Comparison of ENCODE assay signal across 10 cellular contexts in the genomic region with DNA sequence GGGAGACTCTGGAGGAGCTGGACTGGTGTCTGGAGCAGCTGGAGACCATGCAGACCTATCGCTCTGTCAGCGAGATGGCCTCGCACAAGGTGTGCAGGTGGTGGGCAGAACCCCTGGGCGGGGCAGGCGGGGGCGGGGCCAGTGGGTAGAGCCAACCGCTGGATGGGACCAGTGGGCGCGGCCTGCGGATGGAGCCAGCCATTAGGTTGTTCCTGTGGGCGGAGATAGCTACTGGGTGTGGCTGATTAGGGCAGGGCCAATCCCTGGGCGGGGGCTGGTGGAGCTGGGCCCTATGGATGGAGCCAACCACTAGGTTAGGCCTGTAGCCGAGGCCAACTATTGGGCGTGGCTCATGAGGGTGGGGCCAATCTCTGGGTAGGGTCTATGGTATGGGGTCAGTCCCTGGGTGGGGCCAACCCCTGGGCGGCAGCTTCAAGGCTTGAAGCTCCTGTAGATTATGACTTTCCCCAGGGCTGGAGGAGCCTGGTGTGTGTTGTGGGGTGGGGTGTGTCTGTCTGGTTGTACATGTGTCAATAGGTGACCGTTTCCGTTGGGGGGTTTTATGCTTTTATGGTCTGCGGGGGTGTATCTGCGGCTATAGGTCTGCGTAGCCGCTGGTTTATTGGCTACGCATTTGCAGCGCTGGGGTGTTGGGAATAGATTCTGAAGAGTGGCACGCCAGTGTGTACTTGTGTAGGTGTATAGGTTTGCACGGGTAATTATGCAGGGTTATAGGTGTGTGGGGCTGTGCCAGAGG. TPM values are rescaled to one million over a fixed set of nuclear protein-coding genes. Genes with fewer than 3 reads are reported as not detected.
A peak's percentile ranks its signal among the peaks of the same experiment; 100 is the strongest.
DNase-seq lines count a peak whose midpoint lies in the region; ATAC-seq and TF ChIP-seq lines count a peak whose summit lies in the region.
"Had no signal": no experiment of that assay in that cellular context is flagged by ENCODE, and none has a peak within 500 bp of the region (broad histone marks: within the 10 kb centered on the region; RNA-seq: fewer than 3 reads in every experiment).

No MANE protein-coding gene starts in this region.

- CTCF ChIA-PET in activated CD8-positive, alpha-beta T cell treated with anti-CD3 and anti-CD28 coated beads, Interleukin-2, amount 10 ng/mL, durations not matched to agents 7 days and 5 days (lab: Charles Lee) = interaction anchor here (1.0 kb wide), 1 partner anchor 28 kb away, joined by 3 read pairs; no protein-coding TSS in a partner anchor

- no peak overlapping the region for H3K27ac ChIP-seq in rectal smooth muscle tissue (ENCODE audit: low read depth, low read length)
- H3K27ac ChIP-seq: C4-2B, KMS-11 had no signal

- H3K36me3 ChIP-seq in rectal smooth muscle tissue (ENCODE audit: control insufficient read depth, insufficient read depth, low read length) = no peaks in the 10 kb centered on the region

- DNase-seq in activated T-cell treated with anti-CD3 and anti-CD28 coated beads, Interleukin-2, amount 50 U/mL, for 72 hours = no peak
- DNase-seq in activated T-cell treated with anti-CD3 and anti-CD28 coated beads, Interleukin-2, amount 50 U/mL, for 1 hour = no peak
- DNase-seq in MV-4-11 (lab: John Stamatoyannopoulos, UW) (peak; percentile 44), chondrocyte (ENCODE audit: low spot score) (no peak), OCI-M2 (lab: John Stamatoyannopoulos, UW; ENCODE audit: unreplicated experiment) (no peak), AG08395 (ENCODE audit: low spot score) (no peak)
- no peak for DNase-seq in activated CD8-positive, alpha-beta T cell treated with anti-CD3 and anti-CD28 coated beads, Interleukin-2, amount 10 ng/mL, durations not matched to agents 7 days and 5 days

- H3K9me3 Mint-ChIP-seq in activated T-cell treated with anti-CD3 and anti-CD28 coated beads, Interleukin-2, amount 50 U/mL, for 72 hours = no peaks in the 10 kb centered on the region
- no peaks in the 10 kb centered on the region for H3K9me3 Mint-ChIP-seq in activated CD8-positive, alpha-beta T cell treated with anti-CD3 and anti-CD28 coated beads, Interleukin-2, amount 10 ng/mL, durations not matched to agents 7 days and 5 days (ENCODE audit: insufficient read depth)
- no peaks in the 10 kb centered on the region for H3K9me3 Mint-ChIP-seq in chondrocyte (ENCODE audit: low read depth)

- H3K4me3 ChIP-seq in rectal smooth muscle tissue (ENCODE audit: low read length) = peak overlapping the region; percentile 38

- no peak overlapping the region for H3K27ac Mint-ChIP-seq in activated T-cell treated with anti-CD3 and anti-CD28 coated beads, Interleukin-2, amount 50 U/mL, for 72 hours
- peak overlapping the region; percentile 7 for H3K27ac Mint-ChIP-seq in activated CD8-positive, alpha-beta T cell treated with anti-CD3 and anti-CD28 coated beads, Interleukin-2, amount 10 ng/mL, durations not matched to agents 7 days and 5 days
- H3K27ac Mint-ChIP-seq in chondrocyte (ENCODE audit: unreplicated experiment) = no peak overlapping the region

- H3K4me1 Mint-ChIP-seq in activated T-cell treated with anti-CD3 and anti-CD28 coated beads, Interleukin-2, amount 50 U/mL, for 72 hours (ENCODE audit: low read depth) = peaks cover 8% of the 10 kb centered on the region
- peaks cover 28% of the 10 kb centered on the region for H3K4me1 Mint-ChIP-seq in activated CD8-positive, alpha-beta T cell treated with anti-CD3 and anti-CD28 coated beads, Interleukin-2, amount 10 ng/mL, durations not matched to agents 7 days and 5 days (ENCODE audit: low read depth)
- H3K4me1 Mint-ChIP-seq in chondrocyte (ENCODE audit: low read depth) = no peaks in the 10 kb centered on the region

- H3K36me3 Mint-ChIP-seq in activated T-cell treated with anti-CD3 and anti-CD28 coated beads, Interleukin-2, amount 50 U/mL, for 72 hours (ENCODE audit: insufficient read depth in 2 of 2) = no peaks in the 10 kb centered on the region
- H3K36me3 Mint-ChIP-seq in activated CD8-positive, alpha-beta T cell treated with anti-CD3 and anti-CD28 coated beads, Interleukin-2, amount 10 ng/mL, durations not matched to agents 7 days and 5 days (ENCODE audit: low read depth) = peaks cover 43% of the 10 kb centered on the region
- H3K36me3 Mint-ChIP-seq in chondrocyte (ENCODE audit: low read depth) = peaks cover 14% of the 10 kb centered on the region

- H3K4me3 Mint-ChIP-seq in activated T-cell treated with anti-CD3 and anti-CD28 coated beads, Interleukin-2, amount 50 U/mL, for 72 hours = no peak overlapping the region
- H3K4me3 Mint-ChIP-seq in activated CD8-positive, alpha-beta T cell treated with anti-CD3 and anti-CD28 coated beads, Interleukin-2, amount 10 ng/mL, durations not matched to agents 7 days and 5 days = no peak overlapping the region
- H3K4me3 Mint-ChIP-seq in chondrocyte (ENCODE audit: unreplicated experiment) = no peak overlapping the region

- no peaks in the 10 kb centered on the region for H3K27me3 ChIP-seq in rectal smooth muscle tissue (ENCODE audit: control insufficient read depth, insufficient read depth, low read length)

- peak; percentile 17 to 27 for ATAC-seq in activated T-cell treated with anti-CD3 and anti-CD28 coated beads, Interleukin-2, amount 50 U/mL, for 72 hours (replicated peaks in 1 of 2)
- ATAC-seq in activated CD8-positive, alpha-beta T cell treated with anti-CD3 and anti-CD28 coated beads, Interleukin-2, amount 10 ng/mL, durations not matched to agents 7 days and 5 days = peak; percentile 54

- H3K9ac ChIP-seq in rectal smooth muscle tissue (ENCODE audit: low read length) = no peak overlapping the region
- H3K9ac ChIP-seq: KMS-11 had no signal

- POLR2A ChIA-PET in activated CD8-positive, alpha-beta T cell treated with anti-CD3 and anti-CD28 coated beads, Interleukin-2, amount 10 ng/mL, durations not matched to agents 7 days and 5 days (lab: Charles Lee) = no interaction called here

- no peaks in the 10 kb centered on the region for H3K4me1 ChIP-seq in rectal smooth muscle tissue (ENCODE audit: control insufficient read depth, insufficient read depth, low read length)

- peaks cover 14% of the 10 kb centered on the region for H3K27me3 Mint-ChIP-seq in activated T-cell treated with anti-CD3 and anti-CD28 coated beads, Interleukin-2, amount 50 U/mL, for 72 hours (ENCODE audit: low read depth)
- H3K27me3 Mint-ChIP-seq in activated CD8-positive, alpha-beta T cell treated with anti-CD3 and anti-CD28 coated beads, Interleukin-2, amount 10 ng/mL, durations not matched to agents 7 days and 5 days (ENCODE audit: low read depth) = no peaks in the 10 kb centered on the region
- no peaks in the 10 kb centered on the region for H3K27me3 Mint-ChIP-seq in chondrocyte (ENCODE audit: low read depth)

- TF ChIP-seq CTCF in chondrocyte (IDR thresholded peaks at IDR 0.05) = no peak

RNA-seq across cellular contexts. Expression of a gene that starts 30.7 kb away (rescaled TPM):
- total RNA-seq in activated T-cell treated with anti-CD3 and anti-CD28 coated beads, Interleukin-2, amount 50 U/mL, for 72 hours = 10 to 100 TPM; 21.8 to 36.8 TPM
- total RNA-seq in activated CD8-positive, alpha-beta T cell treated with anti-CD3 and anti-CD28 coated beads, Interleukin-2, amount 10 ng/mL, durations not matched to agents 7 days and 5 days = 10 to 100 TPM; 54.2 to 56.0 TPM
- 16.8 to 18.9 TPM (median 18.8 TPM) in 3 replicates for total RNA-seq in chondrocyte

RNA-seq across cellular contexts. Expression of a gene that starts 47.7 kb away (rescaled TPM):
- 100 to 1,000 TPM; 128 to 137 TPM for total RNA-seq in activated T-cell treated with anti-CD3 and anti-CD28 coated beads, Interleukin-2, amount 50 U/mL, for 72 hours
- total RNA-seq in activated CD8-positive, alpha-beta T cell treated with anti-CD3 and anti-CD28 coated beads, Interleukin-2, amount 10 ng/mL, durations not matched to agents 7 days and 5 days = 100 to 1,000 TPM; 264 to 288 TPM
- 137 to 159 TPM (median 141 TPM) in 3 replicates for total RNA-seq in chondrocyte

RNA-seq across cellular contexts. Expression of a gene that starts 52.1 kb away (rescaled TPM):
- total RNA-seq in activated T-cell treated with anti-CD3 and anti-CD28 coated beads, Interleukin-2, amount 50 U/mL, for 72 hours = 10 to 100 TPM; 65.2 to 70.7 TPM
- 10 to 100 TPM; 89.4 to 92.1 TPM for total RNA-seq in activated CD8-positive, alpha-beta T cell treated with anti-CD3 and anti-CD28 coated beads, Interleukin-2, amount 10 ng/mL, durations not matched to agents 7 days and 5 days
- 69.3 to 79.9 TPM (median 70.9 TPM) in 3 replicates for total RNA-seq in chondrocyte
